1 cellular context compared by ENCODE assay signal in the genomic region with DNA sequence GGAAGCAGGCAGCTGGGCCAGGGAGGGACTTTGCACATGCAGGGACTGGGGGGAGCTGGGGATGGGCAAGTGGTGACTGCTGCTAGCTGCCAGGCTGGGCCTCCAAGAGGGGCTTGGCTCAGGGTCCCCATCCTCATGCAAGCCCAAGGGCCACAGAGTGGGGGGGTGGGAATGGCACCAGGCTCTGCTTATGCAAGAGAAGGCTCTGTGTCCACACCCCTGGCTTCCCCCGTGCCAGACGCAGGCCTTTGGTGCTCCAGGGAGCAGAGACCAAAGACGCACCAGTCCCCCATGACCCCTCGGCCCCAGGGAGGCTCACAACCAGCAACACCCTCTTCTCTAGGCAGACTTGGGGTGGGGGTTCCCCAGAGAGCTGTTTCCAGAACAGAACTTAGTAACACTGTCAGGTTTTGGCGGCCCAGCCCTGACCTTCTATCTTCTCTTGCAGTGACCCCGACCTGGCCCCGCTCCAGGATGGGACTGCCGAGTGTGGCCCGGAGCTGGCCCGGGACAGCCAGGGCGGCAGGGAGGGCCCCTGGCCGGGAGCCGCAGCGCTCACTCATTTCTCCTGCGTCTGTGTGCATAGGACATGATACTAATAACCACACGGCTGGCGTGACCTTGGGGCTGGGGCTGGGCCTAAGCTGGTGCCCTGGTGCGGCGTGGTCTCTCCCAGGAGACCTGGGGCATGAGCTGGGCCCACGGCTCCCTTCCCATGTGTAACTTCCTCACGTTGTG.
TF ChIP-seq lines count a peak whose summit lies in the region.

No MANE protein-coding gene starts in this region.

TF ChIP-seq in A549, 52 proteins besides CTCF, POLR2A, EP300 and RAD21:
- 0 out of 2 replicates have a peak, but pooled peaks have one; percentile 39 for TF ChIP-seq POLR2AphosphoS2 (conservative IDR thresholded peaks at IDR 0.05; ENCODE audit: low read length)
- no peak for TF ChIP-seq CHD4 (IDR thresholded peaks at IDR 0.05; ENCODE audit: borderline replicate concordance)
